ENCODE assay signal across 1 cellular context in the genomic region with DNA sequence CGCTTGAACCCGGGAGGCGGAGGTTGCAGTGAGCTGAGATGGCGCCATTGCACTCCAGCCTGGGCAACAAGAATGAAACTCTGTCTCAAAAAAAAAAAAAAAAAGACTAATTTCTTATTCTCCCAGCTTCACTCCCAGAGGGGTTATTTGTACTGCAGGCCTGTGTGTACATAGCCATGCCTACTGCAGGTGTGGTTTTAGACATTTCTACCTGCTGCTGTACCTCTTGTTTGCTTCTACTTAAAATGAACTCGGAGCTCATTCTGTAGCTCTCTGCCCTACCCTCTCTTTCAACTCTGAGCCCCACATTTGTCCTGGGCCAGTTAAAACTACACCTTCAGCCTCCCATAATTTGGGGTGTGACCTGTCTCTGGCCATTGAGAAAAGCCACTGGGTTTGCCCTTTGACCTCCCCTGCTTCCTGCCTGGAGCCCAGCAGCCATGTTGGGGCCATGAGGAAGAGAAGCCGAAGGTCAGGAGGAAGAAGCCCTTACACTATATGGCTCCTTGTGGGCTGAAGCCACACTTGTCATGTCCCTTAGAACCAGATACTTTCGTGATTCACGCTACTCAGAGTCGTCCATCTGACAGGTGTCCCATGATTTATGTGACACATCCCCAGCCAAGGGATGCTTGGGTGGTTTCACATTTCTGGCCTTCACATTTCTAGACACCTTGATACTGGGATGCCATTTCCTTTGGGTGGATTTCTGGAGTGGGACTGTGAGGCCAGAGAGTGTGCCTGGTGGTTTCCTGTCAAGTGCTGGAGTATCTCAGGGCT.
TF ChIP-seq lines count a peak whose summit lies in the region.

No MANE protein-coding gene starts in this region.

TF ChIP-seq in H1, 55 proteins besides CTCF, POLR2A, EP300 and RAD21:
- TF ChIP-seq BRCA1 (IDR thresholded peaks at IDR 0.05; ENCODE audit: low read depth, low read length) (no peak), NRF1 (IDR thresholded peaks at IDR 0.05; ENCODE audit: low read depth, low read length) (no peak), RNF2 (IDR thresholded peaks at IDR 0.05; ENCODE audit: borderline replicate concordance, low read depth, low read length, missing control alignments, poor library complexity, severe bottlenecking) (no peak), SIN3A (conservative IDR thresholded peaks at IDR 0.05 in 1 of 2, IDR thresholded peaks at IDR 0.05 in 1 of 2; ENCODE audit: low read depth in 1 of 2, low read length in 2 of 2) (no peak), ASH2L (IDR thresholded peaks at IDR 0.05; ENCODE audit: low read length) (no peak), CTBP2 (IDR thresholded peaks at IDR 0.05; ENCODE audit: borderline replicate concordance, insufficient read depth, insufficient read length, low read length) (no peak), RFX5 (IDR thresholded peaks at IDR 0.05; ENCODE audit: borderline replicate concordance, low read depth, low read length) (no peak), GTF2F1 (IDR thresholded peaks at IDR 0.05; ENCODE audit: borderline replicate concordance, low read depth, low read length) (no peak), TAF1 (IDR thresholded peaks at IDR 0.05; ENCODE audit: low read depth, low read length) (no peak), EGR1 (IDR thresholded peaks at IDR 0.05; ENCODE audit: borderline replicate concordance, low read depth, low read length) (no peak), YY1 (IDR thresholded peaks at IDR 0.05; ENCODE audit: low read depth, low read length) (no peak), CBX8 (IDR thresholded peaks at IDR 0.05; ENCODE audit: borderline replicate concordance, low read depth, low read length) (no peak), TEAD4 (IDR thresholded peaks at IDR 0.05; ENCODE audit: low read depth, low read length) (no peak)
